13 cellular contexts compared by ENCODE assay signal in genomic region chr4:47532658-47533057, GRCh38. TPM values are rescaled to one million over a fixed set of nuclear protein-coding genes. Genes with fewer than 3 reads are reported as not detected.
DNase-seq lines count a peak whose midpoint lies in the region; ATAC-seq, FAIRE-seq and TF ChIP-seq lines count a peak whose summit lies in the region.
"Had no signal": no experiment of that assay in that cellular context is flagged by ENCODE, and none has a peak within 500 bp of the region (broad histone marks: within the 10 kb centered on the region; RNA-seq: fewer than 3 reads in every experiment).

No MANE protein-coding gene starts in this region.

- TF ChIP-seq CTCF in astrocyte (IDR thresholded peaks at IDR 0.05; ENCODE audit: insufficient read depth, low read depth, low read length) = no peak
- no peak for TF ChIP-seq CTCF in psoas muscle (IDR thresholded peaks at IDR 0.05)

- no peak overlapping the region for H2BK12ac ChIP-seq in mesenchymal stem cell (ENCODE audit: low read length in 2 of 2)

- H3K18ac ChIP-seq in mesenchymal stem cell (ENCODE audit: low read depth in 1 of 2, low read length in 2 of 2) = no peak overlapping the region

- no peaks in the 10 kb centered on the region for H3K27me3 ChIP-seq in BLaER1 treated with 17β-estradiol and CSF1 and Interleukin-3, amounts not matched to agents 10 nM and 100 nM
- H3K27me3 ChIP-seq in astrocyte (ENCODE audit: insufficient read depth, low read length) (no peaks in the 10 kb centered on the region), mesenchymal stem cell (ENCODE audit: control insufficient read depth in 1 of 2, insufficient read depth in 1 of 2, low read length in 2 of 2) (no peaks in the 10 kb centered on the region), psoas muscle (ENCODE audit: insufficient read depth in 3 of 3, low read length in 2 of 3) (no peaks in the 10 kb centered on the region)

- no peak overlapping the region for H2BK15ac ChIP-seq in mesenchymal stem cell (ENCODE audit: low read depth, poor library complexity, severe bottlenecking)

- no peak overlapping the region for H2BK120ac ChIP-seq in mesenchymal stem cell (ENCODE audit: low read depth, low read length)

- FAIRE-seq in GM19239 (lab: Jason Lieb, UNC) = peak; percentile 51
- no peak for FAIRE-seq in astrocyte (lab: Jason Lieb, UNC)
- FAIRE-seq: H1 had no signal

- H3K4me1 Mint-ChIP-seq in astrocyte (ENCODE audit: low read depth, unreplicated experiment) = peaks cover 52% of the 10 kb centered on the region

- H3K79me1 ChIP-seq in mesenchymal stem cell (replicated peaks; ENCODE audit: low read length, poor library complexity, severe bottlenecking) = peaks cover 4% of the 10 kb centered on the region

- H3K23ac ChIP-seq in mesenchymal stem cell (ENCODE audit: low read length in 2 of 2) = no peak overlapping the region

- peaks cover 21 to 42% (median 31%) of the 10 kb centered on the region in 11 experiments; a peak in 21 of 22 replicates for H3K9me3 ChIP-seq in BLaER1 treated with 17β-estradiol and CSF1 and Interleukin-3, amounts not matched to agents 10 nM and 100 nM (replicated peaks in 1 of 11)
- no peaks in the 10 kb centered on the region for H3K9me3 ChIP-seq in astrocyte (ENCODE audit: insufficient read depth, low read depth, low read length)
- H3K9me3 ChIP-seq in mesenchymal stem cell (ENCODE audit: control insufficient read depth, low read length) = peaks cover 18% of the 10 kb centered on the region
- H3K9me3 ChIP-seq in psoas muscle = peaks cover 5% of the 10 kb centered on the region

- H3K27me3 Mint-ChIP-seq in astrocyte (ENCODE audit: low read depth, unreplicated experiment) = no peaks in the 10 kb centered on the region
- H3K27me3 Mint-ChIP-seq: memory B cell had no signal

- H2AK5ac ChIP-seq in mesenchymal stem cell (ENCODE audit: low read length, severe bottlenecking) = no peak overlapping the region

- H3K4me1 ChIP-seq in BLaER1 treated with 17β-estradiol and CSF1 and Interleukin-3, amounts not matched to agents 10 nM and 100 nM = peaks cover 19 to 36% (median 32%) of the 10 kb centered on the region in 10 experiments
- H3K4me1 ChIP-seq in astrocyte (ENCODE audit: insufficient read depth, low read length) = peaks cover 45% of the 10 kb centered on the region
- peaks cover 4% of the 10 kb centered on the region for H3K4me1 ChIP-seq in mesenchymal stem cell (ENCODE audit: control insufficient read depth, insufficient read depth, low read depth, low read length)
- no peaks in the 10 kb centered on the region for H3K4me1 ChIP-seq in psoas muscle

- no peak overlapping the region for H3K14ac ChIP-seq in mesenchymal stem cell (ENCODE audit: low read length in 2 of 2)

- no peak overlapping the region for H2AFZ ChIP-seq in astrocyte (ENCODE audit: low read depth, low read length)
- no peak overlapping the region for H2AFZ ChIP-seq in mesenchymal stem cell (ENCODE audit: low read depth, low read length)

- intact Hi-C loops in psoas muscle (cut with DNase I) (no loop called here), posterior cingulate gyrus (cut with DNase I) (no loop called here)

- peaks cover 6% of the 10 kb centered on the region for H3K9me3 Mint-ChIP-seq in astrocyte (ENCODE audit: unreplicated experiment)
- H3K9me3 Mint-ChIP-seq: memory B cell had no signal

- peaks cover 0 to 63% (median 5%) of the 10 kb centered on the region in 11 experiments; a peak in 11 of 22 replicates for H3K36me3 ChIP-seq in BLaER1 treated with 17β-estradiol and CSF1 and Interleukin-3, amounts not matched to agents 10 nM and 100 nM
- peaks cover 24% of the 10 kb centered on the region for H3K36me3 ChIP-seq in astrocyte (ENCODE audit: insufficient read depth, low read length)
- H3K36me3 ChIP-seq in mesenchymal stem cell (ENCODE audit: control insufficient read depth in 1 of 2, insufficient read depth in 2 of 2, low read depth in 1 of 2, low read length in 2 of 2) = peaks cover 0 to 35% of the 10 kb centered on the region in 2 experiments
- H3K36me3 ChIP-seq in psoas muscle (ENCODE audit: insufficient read depth in 1 of 2, low read depth in 1 of 2) = peaks cover 0 to 17% of the 10 kb centered on the region in 2 donors
- H3K36me3 ChIP-seq: WERI-Rb-1 had no signal

- no peak overlapping the region for H4K8ac ChIP-seq in mesenchymal stem cell (ENCODE audit: low read length)

- H3K79me2 ChIP-seq in astrocyte (ENCODE audit: insufficient read depth, low read length) = peaks cover 32% of the 10 kb centered on the region

- no peak for ATAC-seq in psoas muscle

- peak overlapping the region in 3 of 11 experiments; percentile 57 to 60 (median 59); a peak in 3 of 22 replicates for H3K27ac ChIP-seq in BLaER1 treated with 17β-estradiol and CSF1 and Interleukin-3, amounts not matched to agents 10 nM and 100 nM
- H3K27ac ChIP-seq in astrocyte (ENCODE audit: low read depth, low read length) (peak overlapping the region; percentile 95), mesenchymal stem cell (ENCODE audit: low read length, poor library complexity, severe bottlenecking) (peak overlapping the region; percentile 80), psoas muscle (no peak overlapping the region)
- H3K27ac ChIP-seq: WERI-Rb-1 had no signal

- peaks cover 0 to 14% (median 5%) of the 10 kb centered on the region in 11 experiments; a peak in 7 of 22 replicates for H4K20me1 ChIP-seq in BLaER1 treated with 17β-estradiol and CSF1 and Interleukin-3, amounts not matched to agents 10 nM and 100 nM
- H4K20me1 ChIP-seq in astrocyte (ENCODE audit: insufficient read depth, low read length) = no peaks in the 10 kb centered on the region

- H3K9ac ChIP-seq in BLaER1 treated with 17β-estradiol and CSF1 and Interleukin-3, amounts not matched to agents 10 nM and 100 nM = no peak overlapping the region; a peak in 1 of 22 replicates
- H3K9ac ChIP-seq in astrocyte (ENCODE audit: low read length) = peak overlapping the region; percentile 75
- H3K9ac ChIP-seq in mesenchymal stem cell (ENCODE audit: low read length) = no peak overlapping the region

- H3K36me3 Mint-ChIP-seq in astrocyte (ENCODE audit: low read depth, unreplicated experiment) = peaks cover 47% of the 10 kb centered on the region

- H3K27ac Mint-ChIP-seq in astrocyte (ENCODE audit: unreplicated experiment) = peak overlapping the region; percentile 99
- H3K27ac Mint-ChIP-seq: memory B cell had no signal

- no peak overlapping the region for H4K91ac ChIP-seq in mesenchymal stem cell (ENCODE audit: low read length)

- DNase-seq in GM19239 (ENCODE audit: insufficient read length, low spot score) (no peak), astrocyte (ENCODE audit: low read depth) (no peak), mesenchymal stem cell (no peak), dermis blood vessel endothelial cell (no peak), psoas muscle (no peak), posterior cingulate gyrus (no peak), HUDEP-2 (lab: John Stamatoyannopoulos, UW; ENCODE audit: unreplicated experiment in 76 of 76) (no peak)
- DNase-seq: MV-4-11, OCI-M1, WERI-Rb-1 had no signal

- no peak overlapping the region for H3K4me3 ChIP-seq in BLaER1 treated with 17β-estradiol and CSF1 and Interleukin-3, amounts not matched to agents 10 nM and 100 nM
- H3K4me3 ChIP-seq in astrocyte (ENCODE audit: insufficient read depth, low read depth, low read length) = no peak overlapping the region
- no peak overlapping the region for H3K4me3 ChIP-seq in mesenchymal stem cell (ENCODE audit: insufficient read depth in 1 of 2, low read depth in 1 of 2, low read length in 2 of 2)
- no peak overlapping the region for H3K4me3 ChIP-seq in psoas muscle

- peak overlapping the region; percentile 0 for H3K4me3 Mint-ChIP-seq in astrocyte (ENCODE audit: unreplicated experiment)
- H3K4me3 Mint-ChIP-seq: memory B cell had no signal

- H3K4ac ChIP-seq in mesenchymal stem cell (ENCODE audit: low read depth in 1 of 2, low read length in 2 of 2) = no peak overlapping the region

- H2BK5ac ChIP-seq in mesenchymal stem cell (ENCODE audit: low read depth, low read length, poor library complexity, severe bottlenecking) = no peak overlapping the region

- H3K4me2 ChIP-seq in BLaER1 treated with 17β-estradiol and CSF1 and Interleukin-3, amounts not matched to agents 10 nM and 100 nM = peak overlapping the region; percentile 74 to 90 (median 85); a peak in 21 of 22 replicates
- H3K4me2 ChIP-seq in astrocyte (ENCODE audit: low read length) (peak overlapping the region; percentile 72), mesenchymal stem cell (ENCODE audit: low read length, poor library complexity, severe bottlenecking) (no peak overlapping the region)

- 97% methylated on average over 2 of the region's 4 CpGs for WGBS in mesenchymal stem cell
- 77 to 94% (median 78%) methylated on average over 4 of the region's 4 CpGs for WGBS in psoas muscle, 3 donors

RNA-seq across cellular contexts. Expression of gene ATP10D, which starts 47.6 kb away (rescaled TPM):
- total RNA-seq in astrocyte = 69.6 and 75.8 TPM in 2 replicates
- polyA plus RNA-seq in mesenchymal stem cell (2013, experiment 1 of 2) = 26.7 TPM
- 25.6 TPM for polyA plus RNA-seq in mesenchymal stem cell (2013, experiment 2 of 2)
- 26.9 and 30.5 TPM in 2 replicates for total RNA-seq in dermis blood vessel endothelial cell
- 1 to 10 TPM; 1.6 to 6.1 (median 4.4) TPM for total RNA-seq in psoas muscle
- polyA plus RNA-seq in psoas muscle = 1 to 10 TPM; 1.1 to 2.1 (median 1.2) TPM
